ENCODE assay signal across 10 cellular contexts in the genomic region with DNA sequence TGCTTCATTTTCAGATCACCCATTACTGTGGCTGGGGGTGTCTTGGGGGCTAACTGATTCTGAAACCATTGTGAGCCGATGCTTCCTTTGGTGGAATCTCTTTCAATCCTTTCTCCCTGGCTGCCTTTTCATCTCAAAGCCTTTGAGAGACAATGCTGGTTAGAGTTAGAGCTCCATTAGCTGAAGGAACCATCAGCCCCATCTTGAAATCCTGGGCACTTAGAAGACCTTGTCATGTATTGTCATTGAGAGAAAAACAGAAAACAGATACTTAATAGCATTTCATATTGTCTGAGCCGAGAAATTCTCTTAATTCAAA. TPM values are rescaled to one million over a fixed set of nuclear protein-coding genes. Genes with fewer than 3 reads are reported as not detected.
DNase-seq lines count a peak whose midpoint lies in the region; ATAC-seq and TF ChIP-seq lines count a peak whose summit lies in the region.
"Had no signal": no experiment of that assay in that cellular context is flagged by ENCODE, and none has a peak within 500 bp of the region (broad histone marks: within the 10 kb centered on the region; RNA-seq: fewer than 3 reads in every experiment).

No MANE protein-coding gene starts in this region.

- intact Hi-C loops in left ventricle myocardium inferior (cut with micrococcal nuclease) = loop anchor here (10.0 kb wide), 1 partner anchor 144 kb away; no protein-coding TSS in a partner anchor
- intact Hi-C loops in left cardiac atrium (cut with DNase I) = loop anchor here in 1 of 2 donors (10.0 kb wide), 1 partner anchor 134 kb away; no protein-coding TSS in a partner anchor

- H3K36me3 Mint-ChIP-seq in nephron progenitor cell (ENCODE audit: low read depth) (no peaks in the 10 kb centered on the region), type B pancreatic cell (peaks cover 15% of the 10 kb centered on the region)
- H3K36me3 Mint-ChIP-seq: natural killer cell treated with Interleukin-12 subunit alpha and Interleukin-12 subunit beta and Interleukin-15 and Interleukin-18, amount 100 ng/mL, for 72 hours had no signal

- DNase-seq in left ventricle myocardium inferior (no peak), left cardiac atrium (no peak), nephron progenitor cell (no peak), type B pancreatic cell (ENCODE audit: extremely low spot score, unreplicated experiment) (no peak), NCI-H2029 treated with DMSO at 0.1 percent for 48 hours (lab: John Stamatoyannopoulos, UW) (no peak)
- DNase-seq in stimulated activated CD4-positive, alpha-beta T cell treated with anti-CD3 and anti-CD28 coated beads, Interleukin-2, amount 100 ng/mL, for 24 hours = no peak
- DNase-seq in activated CD8-positive, alpha-beta memory T cell treated with anti-CD3 and anti-CD28 coated beads for 24 hours = no peak
- DNase-seq: Karpas-422 had no signal

- TF ChIP-seq CTCF in left ventricle myocardium inferior (IDR thresholded peaks at IDR 0.05; ENCODE audit: borderline replicate concordance) (no peak), nephron progenitor cell (IDR thresholded peaks at IDR 0.05) (no peak), type B pancreatic cell (conservative IDR thresholded peaks at IDR 0.05) (no peak)

- H3K36me3 ChIP-seq in left ventricle myocardium inferior = no peaks in the 10 kb centered on the region
- no peaks in the 10 kb centered on the region for H3K36me3 ChIP-seq in ectodermal cell (ENCODE audit: control insufficient read depth, insufficient read depth, low read length)

- H3K4me3 ChIP-seq in left ventricle myocardium inferior (no peak overlapping the region), ectodermal cell (ENCODE audit: insufficient read depth, low read depth, low read length) (no peak overlapping the region)

- no peaks in the 10 kb centered on the region for H3K9me3 Mint-ChIP-seq in nephron progenitor cell
- H3K9me3 Mint-ChIP-seq in type B pancreatic cell = no peaks in the 10 kb centered on the region
- H3K9me3 Mint-ChIP-seq: natural killer cell treated with Interleukin-12 subunit alpha and Interleukin-12 subunit beta and Interleukin-15 and Interleukin-18, amount 100 ng/mL, for 72 hours had no signal

- ATAC-seq in left cardiac atrium = no peak
- ATAC-seq: natural killer cell treated with Interleukin-12 subunit alpha and Interleukin-12 subunit beta and Interleukin-15 and Interleukin-18, amount 100 ng/mL, for 72 hours had no signal

- H3K4me3 Mint-ChIP-seq in nephron progenitor cell = peak overlapping the region; percentile 76
- peak overlapping the region; percentile 86 for H3K4me3 Mint-ChIP-seq in type B pancreatic cell
- H3K4me3 Mint-ChIP-seq: natural killer cell treated with Interleukin-12 subunit alpha and Interleukin-12 subunit beta and Interleukin-15 and Interleukin-18, amount 100 ng/mL, for 72 hours had no signal

- no peaks in the 10 kb centered on the region for H3K27me3 ChIP-seq in left ventricle myocardium inferior (ENCODE audit: low read depth)
- H3K27me3 ChIP-seq in ectodermal cell (ENCODE audit: control insufficient read depth, insufficient read depth, low read length, poor library complexity, severe bottlenecking) = no peaks in the 10 kb centered on the region

- H3K4me1 ChIP-seq in left ventricle myocardium inferior = peaks cover 100% of the 10 kb centered on the region
- H3K4me1 ChIP-seq in ectodermal cell (ENCODE audit: control insufficient read depth, insufficient read depth, low read length) = peaks cover 59% of the 10 kb centered on the region

- H3K4me1 Mint-ChIP-seq in nephron progenitor cell (peaks cover 100% of the 10 kb centered on the region), type B pancreatic cell (ENCODE audit: unreplicated experiment) (peaks cover 92% of the 10 kb centered on the region)

- WGBS in ectodermal cell, 2 experiments = 13 to 14% methylated on average over 2 of the region's 2 CpGs

- H3K27me3 Mint-ChIP-seq in nephron progenitor cell (ENCODE audit: low read depth, poor library complexity) (peaks cover 5% of the 10 kb centered on the region), type B pancreatic cell (no peaks in the 10 kb centered on the region)

- H3K27ac Mint-ChIP-seq in nephron progenitor cell (peak overlapping the region; percentile 92), type B pancreatic cell (peak overlapping the region; percentile 95)
- H3K27ac Mint-ChIP-seq: natural killer cell treated with Interleukin-12 subunit alpha and Interleukin-12 subunit beta and Interleukin-15 and Interleukin-18, amount 100 ng/mL, for 72 hours had no signal

- H3K27ac ChIP-seq in left ventricle myocardium inferior (replicated peaks) (peak overlapping the region; percentile 51), ectodermal cell (ENCODE audit: insufficient read depth, low read depth, low read length, poor library complexity, severe bottlenecking) (peak overlapping the region; percentile 82)

- no peaks in the 10 kb centered on the region for H3K9me3 ChIP-seq in left ventricle myocardium inferior (replicated peaks)
- H3K9me3 ChIP-seq in ectodermal cell (ENCODE audit: control insufficient read depth, low read length) = no peaks in the 10 kb centered on the region

RNA-seq across cellular contexts. Expression of a gene that starts 6.7 kb away (rescaled TPM):
- total RNA-seq in left ventricle myocardium inferior = 121 TPM
- total RNA-seq in left cardiac atrium = 10 to 100 TPM; 89.6 to 93.8 TPM
- 109 TPM for polyA plus RNA-seq in ectodermal cell (2013, experiment 1 of 4)
- polyA plus RNA-seq in ectodermal cell (2013, experiment 2 of 4) = 109 TPM
- polyA plus RNA-seq in ectodermal cell (2013, experiment 3 of 4) = 86.7 TPM
- polyA plus RNA-seq in ectodermal cell (2013, experiment 4 of 4) = 104 TPM
- 91.8 and 99.3 TPM in 2 replicates for total RNA-seq in type B pancreatic cell (ENCODE audit: low replicate concordance)
